ENCODE assay signal across 29 cellular contexts in genomic region chr2:226074391-226074790, GRCh38.
"Had no signal": no experiment of that assay in that cellular context is flagged by ENCODE, and none has a peak within 500 bp of the region (broad histone marks: within the 10 kb centered on the region; RNA-seq: fewer than 3 reads in every experiment).

No MANE protein-coding gene starts in this region.

- H3K9me3 ChIP-seq: Peyer's patch had no signal

- H3K4me1 ChIP-seq: Peyer's patch had no signal

- DNase-seq: activated CD4-positive, alpha-beta T cell treated with anti-CD3 and anti-CD28 coated beads for 1 hour; activated CD4-positive, alpha-beta T cell treated with anti-CD3 and anti-CD28 coated beads for 48 hours; activated CD4-positive, alpha-beta T cell treated with anti-CD3 and anti-CD28 coated beads, Interleukin-2, amount 50 U/mL, for 48 hours; activated CD4-positive, CD25-positive, alpha-beta regulatory T cell; activated CD8-positive, alpha-beta T cell treated with anti-CD3 and anti-CD28 coated beads, Interleukin-2, amount 10 ng/mL, durations not matched to agents 7 days and 5 days; activated naive CD4-positive, alpha-beta T cell treated with anti-CD3 and anti-CD28 coated beads, Interleukin-2, amount 10 ng/mL, durations not matched to agents 7 days and 5 days; activated naive CD8-positive, alpha-beta T cell treated with anti-CD3 and anti-CD28 coated beads, Interleukin-2, amount 50 U/mL, for 24 hours; activated T-cell treated with anti-CD3 and anti-CD28 coated beads, Interleukin-2, amount 50 U/mL, for 24 hours; anterior cingulate cortex; caudate nucleus; Kasumi-1; KG1; MM.1S; NCI-H1092 treated with DMSO at 0.1 percent for 48 hours; NCI-H1417; NCI-H187 treated with DMSO at 0.1 percent for 48 hours; NCI-H2081; NCI-H226; NCI-H524 treated with DMSO at 0.1 percent for 48 hours; Peyer's patch; RPMI8226; SW 1271; T-helper 1 cell; T-helper 2 cell; T-helper 9 cell; WERI-Rb-1 had no signal

- H3K27me3 Mint-ChIP-seq: activated naive CD4-positive, alpha-beta T cell treated with anti-CD3 and anti-CD28 coated beads, Interleukin-2, amount 10 ng/mL, durations not matched to agents 7 days and 5 days; activated naive CD8-positive, alpha-beta T cell; activated naive CD8-positive, alpha-beta T cell treated with anti-CD3 and anti-CD28 coated beads, Interleukin-2, amount 50 U/mL, for 24 hours; brain had no signal

- H3K4me1 Mint-ChIP-seq: activated naive CD4-positive, alpha-beta T cell treated with anti-CD3 and anti-CD28 coated beads, Interleukin-2, amount 10 ng/mL, durations not matched to agents 7 days and 5 days; activated naive CD8-positive, alpha-beta T cell treated with anti-CD3 and anti-CD28 coated beads, Interleukin-2, amount 50 U/mL, for 24 hours; brain had no signal

- H3K27ac ChIP-seq: Peyer's patch, WERI-Rb-1 had no signal

- H3K4me3 ChIP-seq: Peyer's patch had no signal

- H3K27me3 ChIP-seq: Peyer's patch had no signal

- H3K36me3 ChIP-seq: Peyer's patch, WERI-Rb-1 had no signal

- H3K36me3 Mint-ChIP-seq: activated naive CD4-positive, alpha-beta T cell treated with anti-CD3 and anti-CD28 coated beads, Interleukin-2, amount 10 ng/mL, durations not matched to agents 7 days and 5 days; activated naive CD8-positive, alpha-beta T cell; brain had no signal

- H3K27ac Mint-ChIP-seq: activated CD8-positive, alpha-beta T cell treated with anti-CD3 and anti-CD28 coated beads, Interleukin-2, amount 10 ng/mL, durations not matched to agents 7 days and 5 days; activated naive CD4-positive, alpha-beta T cell treated with anti-CD3 and anti-CD28 coated beads, Interleukin-2, amount 10 ng/mL, durations not matched to agents 7 days and 5 days; activated naive CD8-positive, alpha-beta T cell; activated naive CD8-positive, alpha-beta T cell treated with anti-CD3 and anti-CD28 coated beads, Interleukin-2, amount 50 U/mL, for 24 hours; activated T-cell treated with anti-CD3 and anti-CD28 coated beads, Interleukin-2, amount 50 U/mL, for 24 hours had no signal

- ATAC-seq: activated CD8-positive, alpha-beta T cell treated with anti-CD3 and anti-CD28 coated beads, Interleukin-2, amount 10 ng/mL, durations not matched to agents 7 days and 5 days; activated naive CD8-positive, alpha-beta T cell treated with anti-CD3 and anti-CD28 coated beads, Interleukin-2, amount 50 U/mL, for 24 hours; Right ventricle myocardium inferior had no signal

- H3K4me3 Mint-ChIP-seq: activated CD8-positive, alpha-beta T cell treated with anti-CD3 and anti-CD28 coated beads, Interleukin-2, amount 10 ng/mL, durations not matched to agents 7 days and 5 days; activated naive CD4-positive, alpha-beta T cell treated with anti-CD3 and anti-CD28 coated beads, Interleukin-2, amount 10 ng/mL, durations not matched to agents 7 days and 5 days; activated naive CD8-positive, alpha-beta T cell; activated naive CD8-positive, alpha-beta T cell treated with anti-CD3 and anti-CD28 coated beads, Interleukin-2, amount 50 U/mL, for 24 hours; activated T-cell treated with anti-CD3 and anti-CD28 coated beads, Interleukin-2, amount 50 U/mL, for 24 hours; brain had no signal

- H3K9me3 Mint-ChIP-seq: activated naive CD4-positive, alpha-beta T cell treated with anti-CD3 and anti-CD28 coated beads, Interleukin-2, amount 10 ng/mL, durations not matched to agents 7 days and 5 days; activated naive CD8-positive, alpha-beta T cell treated with anti-CD3 and anti-CD28 coated beads, Interleukin-2, amount 50 U/mL, for 24 hours; activated T-cell treated with anti-CD3 and anti-CD28 coated beads, Interleukin-2, amount 50 U/mL, for 24 hours; brain had no signal
